Comparison of ENCODE assay signal across 18 cellular contexts in the genomic region with DNA sequence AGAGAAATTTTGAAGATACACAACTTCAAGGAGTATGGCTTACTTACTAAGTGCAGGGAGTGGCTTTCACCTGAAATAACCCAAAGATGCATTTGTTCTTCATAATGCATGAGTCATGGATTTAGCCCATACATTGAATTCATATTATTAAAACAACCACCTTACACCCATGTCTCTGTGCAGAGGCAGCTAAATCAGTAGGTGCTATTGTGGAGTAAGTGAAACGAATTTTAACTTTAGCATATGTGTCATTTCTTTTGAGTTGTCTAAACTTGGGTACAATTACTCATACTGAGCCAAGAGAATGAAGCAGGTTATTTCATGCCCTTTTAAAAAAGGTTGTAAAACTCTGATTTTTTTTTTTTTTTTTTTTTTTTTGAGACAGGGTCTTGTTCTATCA. TPM values are rescaled to one million over a fixed set of nuclear protein-coding genes. Genes with fewer than 3 reads are reported as not detected.
"Had no signal": no experiment of that assay in that cellular context is flagged by ENCODE, and none has a peak within 500 bp of the region (broad histone marks: within the 10 kb centered on the region; RNA-seq: fewer than 3 reads in every experiment).

No MANE protein-coding gene starts in this region.

- FAIRE-seq: small intestine had no signal

- H3K27ac Mint-ChIP-seq: activated CD4-positive, alpha-beta T cell treated with anti-CD3 and anti-CD28 coated beads, Interleukin-2, amount 10 ng/mL, durations not matched to agents 7 days and 5 days; activated CD8-positive, alpha-beta memory T cell treated with anti-CD3 and anti-CD28 coated beads, Interleukin-2, amount 10 ng/mL, durations not matched to agents 7 days and 5 days; activated naive CD4-positive, alpha-beta T cell treated with anti-CD3 and anti-CD28 coated beads, Interleukin-2, amount 10 ng/mL, durations not matched to agents 7 days and 5 days; brain; dendritic cell treated with granulocyte-macrophage colony-stimulating factor and Interleukin-4, amounts not matched to agents 40 ng/mL and 50 ng/mL, for 4 days; endodermal cell; naive thymus-derived CD4-positive, alpha-beta T cell; stimulated activated memory B cell treated with anti-CD40 and anti-IgM and Interleukin-4, amounts not matched to agents 10 μg/mL and 1 μg/mL and 100 μg/mL, for 72 hours had no signal

- H3K27ac ChIP-seq: esophagus muscularis mucosa, parathyroid adenoma, WERI-Rb-1 had no signal

- H3K9me3 Mint-ChIP-seq: activated CD4-positive, alpha-beta T cell treated with anti-CD3 and anti-CD28 coated beads, Interleukin-2, amount 10 ng/mL, durations not matched to agents 7 days and 5 days; activated naive CD4-positive, alpha-beta T cell treated with anti-CD3 and anti-CD28 coated beads, Interleukin-2, amount 10 ng/mL, durations not matched to agents 7 days and 5 days; dendritic cell treated with granulocyte-macrophage colony-stimulating factor and Interleukin-4, amounts not matched to agents 40 ng/mL and 50 ng/mL, for 4 days; endodermal cell; naive thymus-derived CD4-positive, alpha-beta T cell; stimulated activated memory B cell treated with anti-CD40 and anti-IgM and Interleukin-4, amounts not matched to agents 10 μg/mL and 1 μg/mL and 100 μg/mL, for 72 hours had no signal

- H3K4me3 ChIP-seq: esophagus muscularis mucosa had no signal

- H3K36me3 ChIP-seq: esophagus muscularis mucosa, WERI-Rb-1 had no signal

- DNase-seq: activated CD4-positive, alpha-beta T cell treated with anti-CD3 and anti-CD28 coated beads, Interleukin-2, amount 10 ng/mL, durations not matched to agents 7 days and 5 days; activated CD8-positive, alpha-beta memory T cell treated with anti-CD3 and anti-CD28 coated beads, Interleukin-2, amount 10 ng/mL, durations not matched to agents 7 days and 5 days; activated naive CD4-positive, alpha-beta T cell treated with anti-CD3 and anti-CD28 coated beads, Interleukin-2, amount 10 ng/mL, durations not matched to agents 7 days and 5 days; amygdala; cerebellar nuclear complex; endodermal cell; naive thymus-derived CD4-positive, alpha-beta T cell; right cardiac atrium; SK-N-SH; small intestine; T-helper 1 cell; trophoblast cell; WERI-Rb-1 had no signal

- ATAC-seq: activated CD8-positive, alpha-beta memory T cell treated with anti-CD3 and anti-CD28 coated beads, Interleukin-2, amount 10 ng/mL, durations not matched to agents 7 days and 5 days; naive thymus-derived CD4-positive, alpha-beta T cell; right cardiac atrium; stimulated activated memory B cell treated with anti-CD40 and anti-IgM and Interleukin-4, amounts not matched to agents 10 μg/mL and 1 μg/mL and 100 μg/mL, for 72 hours had no signal

- H3K27me3 ChIP-seq: esophagus muscularis mucosa had no signal

- H3K4me1 ChIP-seq: parathyroid adenoma had no signal

- H3K9me3 ChIP-seq: esophagus muscularis mucosa, SK-N-SH had no signal

- H3K4me1 Mint-ChIP-seq: activated CD4-positive, alpha-beta T cell treated with anti-CD3 and anti-CD28 coated beads, Interleukin-2, amount 10 ng/mL, durations not matched to agents 7 days and 5 days; activated naive CD4-positive, alpha-beta T cell treated with anti-CD3 and anti-CD28 coated beads, Interleukin-2, amount 10 ng/mL, durations not matched to agents 7 days and 5 days; brain; stimulated activated memory B cell treated with anti-CD40 and anti-IgM and Interleukin-4, amounts not matched to agents 10 μg/mL and 1 μg/mL and 100 μg/mL, for 72 hours had no signal

- H3K4me3 Mint-ChIP-seq: activated CD4-positive, alpha-beta T cell treated with anti-CD3 and anti-CD28 coated beads, Interleukin-2, amount 10 ng/mL, durations not matched to agents 7 days and 5 days; activated CD8-positive, alpha-beta memory T cell treated with anti-CD3 and anti-CD28 coated beads, Interleukin-2, amount 10 ng/mL, durations not matched to agents 7 days and 5 days; activated naive CD4-positive, alpha-beta T cell treated with anti-CD3 and anti-CD28 coated beads, Interleukin-2, amount 10 ng/mL, durations not matched to agents 7 days and 5 days; brain; dendritic cell treated with granulocyte-macrophage colony-stimulating factor and Interleukin-4, amounts not matched to agents 40 ng/mL and 50 ng/mL, for 4 days; endodermal cell; naive thymus-derived CD4-positive, alpha-beta T cell; stimulated activated memory B cell treated with anti-CD40 and anti-IgM and Interleukin-4, amounts not matched to agents 10 μg/mL and 1 μg/mL and 100 μg/mL, for 72 hours had no signal

RNA-seq across cellular contexts. Expression of gene ANKRD29, which starts 11.0 kb away (rescaled TPM):
- total RNA-seq: activated CD8-positive, alpha-beta memory T cell treated with anti-CD3 and anti-CD28 coated beads, Interleukin-2, amount 10 ng/mL, durations not matched to agents 7 days and 5 days had no signal
